ENCODE assay signal across 16 cellular contexts in genomic region chr21:28148400-28149064, GRCh38.
A peak's percentile ranks its signal among the peaks of the same experiment; 100 is the strongest.
DNase-seq lines count a peak whose midpoint lies in the region; ATAC-seq and TF ChIP-seq lines count a peak whose summit lies in the region.
"Had no signal": no experiment of that assay in that cellular context is flagged by ENCODE, and none has a peak within 500 bp of the region (broad histone marks: within the 10 kb centered on the region; RNA-seq: fewer than 3 reads in every experiment).

No MANE protein-coding gene starts in this region.

- H4K5ac ChIP-seq in IMR-90 (ENCODE audit: low read depth, low read length), result peak overlapping the region; percentile 1

- H4K20me1 ChIP-seq in IMR-90 (ENCODE audit: insufficient read depth, low read length), result no peaks in the 10 kb centered on the region
- H4K20me1 ChIP-seq: BLaER1 had no signal

- H3K9me1 ChIP-seq in IMR-90 (ENCODE audit: insufficient read depth, low read length), result 0 out of 2 replicates have a peak, but pooled peaks cover 2% of the 10 kb centered on the region

- H4K8ac ChIP-seq in IMR-90 (ENCODE audit: low read depth in 2 of 2, low read length in 2 of 2), result peak overlapping the region; percentile 35 to 62; a peak in 3 of 4 replicates

- H2BK5ac ChIP-seq in IMR-90 (ENCODE audit: low read depth, low read length, poor library complexity, severe bottlenecking), result no peak overlapping the region

- peak overlapping the region; percentile 12 for H2AFZ ChIP-seq in IMR-90 (replicated peaks; ENCODE audit: low read length, poor library complexity)

- H3K56ac ChIP-seq in IMR-90 (ENCODE audit: extremely low read depth, insufficient read depth, low read length), result no peak overlapping the region

- no peak for TF ChIP-seq CTCF in IMR-90 (conservative IDR thresholded peaks at IDR 0.05; ENCODE audit: low read depth, low read length)
- TF ChIP-seq CTCF in heart left ventricle (IDR thresholded peaks at IDR 0.05), result no peak

- H3K79me1 ChIP-seq in IMR-90 (ENCODE audit: low read depth in 1 of 2, low read length in 2 of 2), result no peaks in the 10 kb centered on the region

- ATAC-seq in IMR-90 (ENCODE audit: low read depth) (no peak), heart left ventricle (peak; percentile 85 to 90 (median 88)), GM18858 (IDR thresholded peaks at IDR 0.05; ENCODE audit: unreplicated experiment) (no peak)
- no peak for ATAC-seq in activated CD4-positive, CD25-positive, alpha-beta regulatory T cell treated with anti-CD3 and anti-CD28 coated beads, Interleukin-2, amount 50 U/mL, for 24 hours
- ATAC-seq: activated CD8-positive, alpha-beta memory T cell treated with anti-CD3 and anti-CD28 coated beads, Interleukin-2, amount 10 ng/mL, durations not matched to agents 7 days and 5 days had no signal

- no peak for TF ChIP-seq RAD21 in IMR-90 (IDR thresholded peaks at IDR 0.05; ENCODE audit: low read length)

- H3K18ac ChIP-seq in IMR-90 (ENCODE audit: low read depth, low read length), result peak overlapping the region; percentile 87

- H3K27ac ChIP-seq in IMR-90 (ENCODE audit: insufficient read depth, low read length) (peak overlapping the region; percentile 7; the same call in 1 of the 2 replicates), heart left ventricle (peak overlapping the region in 5 of 12 donors; percentile 12 to 51 (median 25))
- H3K27ac ChIP-seq: BLaER1 had no signal

- H3K14ac ChIP-seq in IMR-90 (replicated peaks; ENCODE audit: low read depth, low read length), result peak overlapping the region; percentile 70

- H3K23ac ChIP-seq in IMR-90 (ENCODE audit: low read depth, low read length), result no peak overlapping the region

- intact Hi-C loops in IMR-90 (cut with micrococcal nuclease) (no loop called here), heart left ventricle (cut with DNase I) (no loop called here)

- H3K4me3 ChIP-seq in IMR-90 (ENCODE audit: insufficient read depth, low read depth, low read length), result no peak overlapping the region
- H3K4me3 ChIP-seq in heart left ventricle, result no peak overlapping the region
- H3K4me3 ChIP-seq: BLaER1 had no signal

- in situ Hi-C loops in IMR-90 (cut with MboI; ENCODE audit: low sequenced_read_pairs), result no loop called here

- H3K4me2 ChIP-seq in IMR-90 (ENCODE audit: low read depth, low read length), result no peak overlapping the region
- H3K4me2 ChIP-seq: BLaER1 had no signal

- peak overlapping the region; percentile 74 for H3K4ac ChIP-seq in IMR-90 (ENCODE audit: low read depth, low read length)

- POLR2A ChIA-PET in IMR-90 (lab: Charles Lee; ENCODE audit: unreplicated experiment), result no interaction called here

- DNase-seq in IMR-90, result peak; percentile 19
- DNase-seq in RPMI8226, result peak; percentile 3
- peak in 3 of 5 donors; percentile 20 to 43 (median 29) for DNase-seq in heart left ventricle
- peak; percentile 47 for DNase-seq in renal cortical epithelial cell (ENCODE audit: low read depth)
- no peak for DNase-seq in COLO668 (lab: John Stamatoyannopoulos, UW; ENCODE audit: unreplicated experiment)
- DNase-seq in NCI-H1092 treated with DMSO at 0.1 percent for 48 hours (lab: John Stamatoyannopoulos, UW), result no peak
- DNase-seq: activated CD8-positive, alpha-beta memory T cell treated with anti-CD3 and anti-CD28 coated beads, Interleukin-2, amount 10 ng/mL, durations not matched to agents 7 days and 5 days; activated naive CD4-positive, alpha-beta T cell treated with Interleukin-2 at 50 U/mL for 16 hours; foreskin melanocyte; H7; NCI-H1048; NCI-H345; SW 1271 had no signal

- peaks cover 4% of the 10 kb centered on the region for H3K4me1 ChIP-seq in IMR-90 (ENCODE audit: control insufficient read depth, insufficient read depth, low read length)
- peaks cover 0 to 9% (median 0%) of the 10 kb centered on the region in 12 donors for H3K4me1 ChIP-seq in heart left ventricle
- H3K4me1 ChIP-seq: BLaER1 had no signal

- H2AK9ac ChIP-seq in IMR-90 (replicated peaks; ENCODE audit: low read depth, low read length, poor library complexity), result no peak overlapping the region

- peak overlapping the region; percentile 75 for H4K91ac ChIP-seq in IMR-90 (ENCODE audit: insufficient read depth, low read depth, low read length)

- H3K27me3 ChIP-seq in IMR-90 (ENCODE audit: control insufficient read depth, insufficient read depth, low read length) (no peaks in the 10 kb centered on the region), heart left ventricle (no peaks in the 10 kb centered on the region)
- H3K27me3 ChIP-seq: BLaER1 had no signal

- peak overlapping the region; percentile 83 for H2BK120ac ChIP-seq in IMR-90 (ENCODE audit: low read depth, low read length)

- H3K9me3 ChIP-seq in IMR-90 (ENCODE audit: control insufficient read depth, insufficient read depth, low read length), result no peaks in the 10 kb centered on the region
- H3K9me3 ChIP-seq in heart left ventricle, result no peaks in the 10 kb centered on the region
- H3K9me3 ChIP-seq: BLaER1 had no signal

- 57% methylated on average over 1 of the region's 4 CpGs; no CpG with 5 or more reads in 1 of the 2 experiments for WGBS in IMR-90 (ENCODE audit: extremely low coverage in 2 of 2, insufficient read length in 1 of 2), 2 experiments
- WGBS in heart left ventricle, 4 donors, result 47 to 60% (median 56%) methylated on average over 4 of the region's 4 CpGs

- peak overlapping the region; percentile 12; the same call in 1 of the 3 replicates for H2BK15ac ChIP-seq in IMR-90 (ENCODE audit: low read depth, low read length)

- no peaks in the 10 kb centered on the region for H3K36me3 ChIP-seq in IMR-90 (ENCODE audit: control insufficient read depth, insufficient read depth, low read length)
- H3K36me3 ChIP-seq in heart left ventricle, result no peaks in the 10 kb centered on the region
- H3K36me3 ChIP-seq: BLaER1 had no signal

- no TSS peak for BruUV-seq in IMR-90 (replicated peaks; lab: Mats Ljungman, UMichigan)

- peak overlapping the region; percentile 44; the same call in 1 of the 2 replicates for H2AK5ac ChIP-seq in IMR-90 (ENCODE audit: low read depth, low read length)

- dilution Hi-C loops in IMR-90 (cut with HindIII; ENCODE audit: low sequenced_read_pairs, unreplicated experiment), result no loop called here

- no peak for TF ChIP-seq POLR2A in IMR-90 (IDR thresholded peaks at IDR 0.05; ENCODE audit: low read depth, low read length)
- no peak for TF ChIP-seq POLR2A in heart left ventricle (IDR thresholded peaks at IDR 0.05)

- peak overlapping the region; percentile 94 for H2BK20ac ChIP-seq in IMR-90 (ENCODE audit: low read depth, low read length)

- no peak overlapping the region for H3K9ac ChIP-seq in IMR-90 (ENCODE audit: low read depth, low read length)
- H3K9ac ChIP-seq: BLaER1 had no signal

- CTCF ChIA-PET in IMR-90 (lab: Yijun Ruan, JAX), result no interaction called here

TF ChIP-seq in IMR-90, 13 proteins besides CTCF, POLR2A, EP300 and RAD21:
- TF ChIP-seq MXI1 (IDR thresholded peaks at IDR 0.05; ENCODE audit: borderline replicate concordance, low read depth, low read length), result no peak
TF ChIP-seq in IMR-90: peak in this region for 0.

Comparison
In these comparisons a context has a peak if more than half of its experiments do, and no peak if none do; other contexts are left out.
1. ATAC-seq: peak in heart left ventricle (4 of 4); none in IMR-90 (single experiment), GM18858 (single experiment) and activated CD4-positive, CD25-positive, alpha-beta regulatory T cell treated with anti-CD3 and anti-CD28 coated beads, Interleukin-2, amount 50 U/mL, for 24 hours (0 of 2).
2. DNase-seq: peak in IMR-90 (single experiment), RPMI8226 (single experiment), heart left ventricle (3 of 5) and renal cortical epithelial cell (single experiment); none in COLO668 (single experiment) and NCI-H1092 treated with DMSO at 0.1 percent for 48 hours (single experiment).